Comparison of ENCODE assay signal across 1 cellular context in the genomic region with DNA sequence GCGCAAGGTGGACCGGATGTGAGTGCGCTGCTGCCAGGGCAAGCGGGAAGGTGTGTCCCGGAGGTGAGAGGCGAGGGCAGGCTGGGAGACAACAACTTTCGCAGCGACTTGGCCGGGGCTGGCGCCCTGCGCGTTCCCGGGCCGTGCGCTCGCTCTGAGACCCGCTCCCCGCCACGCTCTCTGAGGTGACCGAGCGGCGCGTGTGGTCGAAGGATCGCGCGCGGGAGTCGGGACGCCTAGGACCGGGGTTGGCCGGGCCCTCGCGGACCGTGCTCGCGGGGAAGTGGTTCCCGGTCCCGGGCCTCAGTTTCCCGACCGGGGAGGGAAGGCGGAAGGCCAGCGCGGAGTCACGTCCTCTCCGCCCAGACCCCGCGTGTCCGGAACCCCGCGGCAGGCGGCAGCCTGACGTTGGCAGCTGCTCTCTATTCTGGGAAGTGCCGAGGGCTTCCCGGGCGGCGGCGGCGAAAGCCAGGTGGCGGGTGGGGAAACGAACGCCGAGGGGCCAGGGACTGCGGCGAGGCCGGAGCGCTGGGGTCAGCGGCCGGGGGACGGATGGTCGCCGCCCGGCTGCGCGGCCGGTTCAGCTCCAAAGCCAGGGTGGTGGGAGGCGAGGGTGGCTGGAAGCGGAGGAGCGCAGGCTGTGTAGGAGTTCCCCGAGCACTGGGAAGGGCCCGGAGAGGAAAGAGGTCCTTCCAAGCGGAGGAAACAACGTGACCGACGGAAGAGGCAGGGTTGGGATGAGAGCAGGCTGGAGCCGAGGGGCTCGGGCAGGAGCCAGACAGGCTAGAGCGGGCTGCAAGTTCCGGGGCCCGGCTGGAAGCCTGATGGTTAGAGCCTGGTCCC.
TF ChIP-seq lines count a peak whose summit lies in the region.

No MANE protein-coding gene starts in this region.

TF ChIP-seq in HepG2, 621 proteins besides CTCF, POLR2A, EP300 and RAD21 (continued from another document and continues in another):
- TF ChIP-seq, protein P1, sequence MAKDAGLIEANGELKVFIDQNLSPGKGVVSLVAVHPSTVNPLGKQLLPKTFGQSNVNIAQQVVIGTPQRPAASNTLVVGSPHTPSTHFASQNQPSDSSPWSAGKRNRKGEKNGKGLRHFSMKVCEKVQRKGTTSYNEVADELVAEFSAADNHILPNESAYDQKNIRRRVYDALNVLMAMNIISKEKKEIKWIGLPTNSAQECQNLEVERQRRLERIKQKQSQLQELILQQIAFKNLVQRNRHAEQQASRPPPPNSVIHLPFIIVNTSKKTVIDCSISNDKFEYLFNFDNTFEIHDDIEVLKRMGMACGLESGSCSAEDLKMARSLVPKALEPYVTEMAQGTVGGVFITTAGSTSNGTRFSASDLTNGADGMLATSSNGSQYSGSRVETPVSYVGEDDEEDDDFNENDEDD (CRISPR knock-in tag; IDR thresholded peaks at IDR 0.05; ENCODE audit: borderline replicate concordance), result peak; percentile 42; the same call in 1 of the 2 replicates
- no peak for TF ChIP-seq SRSF1 (optimal IDR thresholded peaks at IDR 0.05; ENCODE audit: low read depth, low read length)
- TF ChIP-seq, protein P2, sequence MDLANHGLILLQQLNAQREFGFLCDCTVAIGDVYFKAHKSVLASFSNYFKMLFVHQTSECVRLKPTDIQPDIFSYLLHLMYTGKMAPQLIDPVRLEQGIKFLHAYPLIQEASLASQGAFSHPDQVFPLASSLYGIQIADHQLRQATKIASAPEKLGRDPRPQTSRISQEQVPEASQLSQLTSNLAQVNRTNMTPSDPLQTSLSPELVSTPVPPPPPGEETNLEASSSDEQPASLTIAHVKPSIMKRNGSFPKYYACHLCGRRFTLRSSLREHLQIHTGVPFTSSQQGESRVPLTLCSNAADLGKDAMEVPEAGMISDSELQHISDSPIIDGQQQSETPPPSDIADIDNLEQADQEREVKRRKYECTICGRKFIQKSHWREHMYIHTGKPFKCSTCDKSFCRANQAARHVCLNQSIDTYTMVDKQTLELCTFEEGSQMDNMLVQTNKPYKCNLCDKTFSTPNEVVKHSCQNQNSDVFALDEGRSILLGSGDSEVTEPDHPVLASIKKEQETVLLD (CRISPR knock-in tag; IDR thresholded peaks at IDR 0.05; ENCODE audit: low read depth), result 0 out of 2 replicates have a peak, but pooled peaks have one; percentile 19
- no peak for TF ChIP-seq CHD2 (IDR thresholded peaks at IDR 0.05; ENCODE audit: low read depth, low read length)
- no peak for TF ChIP-seq ARNT (IDR thresholded peaks at IDR 0.05)
- TF ChIP-seq, protein P3, sequence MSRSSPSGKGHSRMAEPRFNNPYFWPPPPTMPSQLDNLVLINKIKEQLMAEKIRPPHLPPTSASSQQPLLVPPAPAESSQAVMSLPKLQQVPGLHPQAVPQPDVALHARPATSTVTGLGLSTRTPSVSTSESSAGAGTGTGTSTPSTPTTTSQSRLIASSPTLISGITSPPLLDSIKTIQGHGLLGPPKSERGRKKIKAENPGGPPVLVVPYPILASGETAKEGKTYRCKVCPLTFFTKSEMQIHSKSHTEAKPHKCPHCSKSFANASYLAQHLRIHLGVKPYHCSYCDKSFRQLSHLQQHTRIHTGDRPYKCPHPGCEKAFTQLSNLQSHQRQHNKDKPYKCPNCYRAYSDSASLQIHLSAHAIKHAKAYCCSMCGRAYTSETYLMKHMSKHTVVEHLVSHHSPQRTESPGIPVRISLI (CRISPR knock-in tag; IDR thresholded peaks at IDR 0.05; ENCODE audit: borderline replicate concordance), result 0 out of 2 replicates have a peak, but pooled peaks have one; percentile 10
- no peak for TF ChIP-seq ZNF674 (CRISPR knock-in tag; IDR thresholded peaks at IDR 0.05; ENCODE audit: low read depth)
- TF ChIP-seq TSC22D2 (CRISPR knock-in tag; IDR thresholded peaks at IDR 0.05; ENCODE audit: borderline replicate concordance), result no peak; the same call in 1 of the 2 replicates
- peak; percentile 19; the same call in 1 of the 2 replicates for TF ChIP-seq ETV6 (CRISPR knock-in tag; conservative IDR thresholded peaks at IDR 0.05)
- no peak for TF ChIP-seq PPARG (CRISPR knock-in tag; conservative IDR thresholded peaks at IDR 0.05)
- no peak for TF ChIP-seq HDAC6 (IDR thresholded peaks at IDR 0.05; ENCODE audit: low read depth, low read length)
- no peak for TF ChIP-seq SKI (IDR thresholded peaks at IDR 0.05; ENCODE audit: partially characterized antibody)
- TF ChIP-seq, protein P4, sequence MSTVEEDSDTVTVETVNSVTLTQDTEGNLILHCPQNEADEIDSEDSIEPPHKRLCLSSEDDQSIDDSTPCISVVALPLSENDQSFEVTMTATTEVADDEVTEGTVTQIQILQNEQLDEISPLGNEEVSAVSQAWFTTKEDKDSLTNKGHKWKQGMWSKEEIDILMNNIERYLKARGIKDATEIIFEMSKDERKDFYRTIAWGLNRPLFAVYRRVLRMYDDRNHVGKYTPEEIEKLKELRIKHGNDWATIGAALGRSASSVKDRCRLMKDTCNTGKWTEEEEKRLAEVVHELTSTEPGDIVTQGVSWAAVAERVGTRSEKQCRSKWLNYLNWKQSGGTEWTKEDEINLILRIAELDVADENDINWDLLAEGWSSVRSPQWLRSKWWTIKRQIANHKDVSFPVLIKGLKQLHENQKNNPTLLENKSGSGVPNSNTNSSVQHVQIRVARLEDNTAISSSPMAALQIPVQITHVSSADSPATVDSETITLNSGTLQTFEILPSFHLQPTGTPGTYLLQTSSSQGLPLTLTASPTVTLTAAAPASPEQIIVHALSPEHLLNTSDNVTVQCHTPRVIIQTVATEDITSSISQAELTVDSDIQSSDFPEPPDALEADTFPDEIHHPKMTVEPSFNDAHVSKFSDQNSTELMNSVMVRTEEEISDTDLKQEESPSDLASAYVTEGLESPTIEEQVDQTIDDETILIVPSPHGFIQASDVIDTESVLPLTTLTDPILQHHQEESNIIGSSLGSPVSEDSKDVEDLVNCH (CRISPR knock-in tag; IDR thresholded peaks at IDR 0.05), result no peak
- peak; percentile 83 for TF ChIP-seq ZKSCAN5 (CRISPR knock-in tag; IDR thresholded peaks at IDR 0.05)
- no peak for TF ChIP-seq MIER3 (CRISPR knock-in tag; IDR thresholded peaks at IDR 0.05; ENCODE audit: borderline replicate concordance)
- 0 out of 2 replicates have a peak, but pooled peaks have one; percentile 23 for TF ChIP-seq ZNF543 (CRISPR knock-in tag; IDR thresholded peaks at IDR 0.05)
- TF ChIP-seq NAIF1 (CRISPR knock-in tag; IDR thresholded peaks at IDR 0.05; ENCODE audit: borderline replicate concordance), result no peak
- no peak for TF ChIP-seq SNRNP70 (IDR thresholded peaks at IDR 0.05; ENCODE audit: low read depth, low read length)
- TF ChIP-seq, protein P5, sequence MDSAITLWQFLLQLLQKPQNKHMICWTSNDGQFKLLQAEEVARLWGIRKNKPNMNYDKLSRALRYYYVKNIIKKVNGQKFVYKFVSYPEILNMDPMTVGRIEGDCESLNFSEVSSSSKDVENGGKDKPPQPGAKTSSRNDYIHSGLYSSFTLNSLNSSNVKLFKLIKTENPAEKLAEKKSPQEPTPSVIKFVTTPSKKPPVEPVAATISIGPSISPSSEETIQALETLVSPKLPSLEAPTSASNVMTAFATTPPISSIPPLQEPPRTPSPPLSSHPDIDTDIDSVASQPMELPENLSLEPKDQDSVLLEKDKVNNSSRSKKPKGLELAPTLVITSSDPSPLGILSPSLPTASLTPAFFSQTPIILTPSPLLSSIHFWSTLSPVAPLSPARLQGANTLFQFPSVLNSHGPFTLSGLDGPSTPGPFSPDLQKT (CRISPR knock-in tag; IDR thresholded peaks at IDR 0.05; ENCODE audit: borderline replicate concordance), result peak; percentile 48; the same call in 1 of the 2 replicates
- TF ChIP-seq SRF (IDR thresholded peaks at IDR 0.05; ENCODE audit: low read depth, low read length), result no peak
- no peak for TF ChIP-seq PHB2 (IDR thresholded peaks at IDR 0.05; ENCODE audit: partially characterized antibody)
- TF ChIP-seq ZNF367 (CRISPR knock-in tag; IDR thresholded peaks at IDR 0.05; ENCODE audit: borderline replicate concordance), result no peak
- TF ChIP-seq, protein P6, sequence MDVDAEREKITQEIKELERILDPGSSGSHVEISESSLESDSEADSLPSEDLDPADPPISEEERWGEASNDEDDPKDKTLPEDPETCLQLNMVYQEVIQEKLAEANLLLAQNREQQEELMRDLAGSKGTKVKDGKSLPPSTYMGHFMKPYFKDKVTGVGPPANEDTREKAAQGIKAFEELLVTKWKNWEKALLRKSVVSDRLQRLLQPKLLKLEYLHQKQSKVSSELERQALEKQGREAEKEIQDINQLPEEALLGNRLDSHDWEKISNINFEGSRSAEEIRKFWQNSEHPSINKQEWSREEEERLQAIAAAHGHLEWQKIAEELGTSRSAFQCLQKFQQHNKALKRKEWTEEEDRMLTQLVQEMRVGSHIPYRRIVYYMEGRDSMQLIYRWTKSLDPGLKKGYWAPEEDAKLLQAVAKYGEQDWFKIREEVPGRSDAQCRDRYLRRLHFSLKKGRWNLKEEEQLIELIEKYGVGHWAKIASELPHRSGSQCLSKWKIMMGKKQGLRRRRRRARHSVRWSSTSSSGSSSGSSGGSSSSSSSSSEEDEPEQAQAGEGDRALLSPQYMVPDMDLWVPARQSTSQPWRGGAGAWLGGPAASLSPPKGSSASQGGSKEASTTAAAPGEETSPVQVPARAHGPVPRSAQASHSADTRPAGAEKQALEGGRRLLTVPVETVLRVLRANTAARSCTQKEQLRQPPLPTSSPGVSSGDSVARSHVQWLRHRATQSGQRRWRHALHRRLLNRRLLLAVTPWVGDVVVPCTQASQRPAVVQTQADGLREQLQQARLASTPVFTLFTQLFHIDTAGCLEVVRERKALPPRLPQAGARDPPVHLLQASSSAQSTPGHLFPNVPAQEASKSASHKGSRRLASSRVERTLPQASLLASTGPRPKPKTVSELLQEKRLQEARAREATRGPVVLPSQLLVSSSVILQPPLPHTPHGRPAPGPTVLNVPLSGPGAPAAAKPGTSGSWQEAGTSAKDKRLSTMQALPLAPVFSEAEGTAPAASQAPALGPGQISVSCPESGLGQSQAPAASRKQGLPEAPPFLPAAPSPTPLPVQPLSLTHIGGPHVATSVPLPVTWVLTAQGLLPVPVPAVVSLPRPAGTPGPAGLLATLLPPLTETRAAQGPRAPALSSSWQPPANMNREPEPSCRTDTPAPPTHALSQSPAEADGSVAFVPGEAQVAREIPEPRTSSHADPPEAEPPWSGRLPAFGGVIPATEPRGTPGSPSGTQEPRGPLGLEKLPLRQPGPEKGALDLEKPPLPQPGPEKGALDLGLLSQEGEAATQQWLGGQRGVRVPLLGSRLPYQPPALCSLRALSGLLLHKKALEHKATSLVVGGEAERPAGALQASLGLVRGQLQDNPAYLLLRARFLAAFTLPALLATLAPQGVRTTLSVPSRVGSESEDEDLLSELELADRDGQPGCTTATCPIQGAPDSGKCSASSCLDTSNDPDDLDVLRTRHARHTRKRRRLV (CRISPR knock-in tag; IDR thresholded peaks at IDR 0.05), result no peak
- TF ChIP-seq THYN1 (CRISPR knock-in tag; IDR thresholded peaks at IDR 0.05; ENCODE audit: borderline replicate concordance, low read depth), result no peak
- TF ChIP-seq MYC (CRISPR knock-in tag; IDR thresholded peaks at IDR 0.05; ENCODE audit: borderline replicate concordance), result peak; percentile 43
- no peak for TF ChIP-seq ATM (IDR thresholded peaks at IDR 0.05; ENCODE audit: borderline replicate concordance)
- no peak; the same call in 1 of the 2 replicates for TF ChIP-seq ZNF616 (CRISPR knock-in tag; IDR thresholded peaks at IDR 0.05; ENCODE audit: low read depth)
- TF ChIP-seq, protein P7, sequence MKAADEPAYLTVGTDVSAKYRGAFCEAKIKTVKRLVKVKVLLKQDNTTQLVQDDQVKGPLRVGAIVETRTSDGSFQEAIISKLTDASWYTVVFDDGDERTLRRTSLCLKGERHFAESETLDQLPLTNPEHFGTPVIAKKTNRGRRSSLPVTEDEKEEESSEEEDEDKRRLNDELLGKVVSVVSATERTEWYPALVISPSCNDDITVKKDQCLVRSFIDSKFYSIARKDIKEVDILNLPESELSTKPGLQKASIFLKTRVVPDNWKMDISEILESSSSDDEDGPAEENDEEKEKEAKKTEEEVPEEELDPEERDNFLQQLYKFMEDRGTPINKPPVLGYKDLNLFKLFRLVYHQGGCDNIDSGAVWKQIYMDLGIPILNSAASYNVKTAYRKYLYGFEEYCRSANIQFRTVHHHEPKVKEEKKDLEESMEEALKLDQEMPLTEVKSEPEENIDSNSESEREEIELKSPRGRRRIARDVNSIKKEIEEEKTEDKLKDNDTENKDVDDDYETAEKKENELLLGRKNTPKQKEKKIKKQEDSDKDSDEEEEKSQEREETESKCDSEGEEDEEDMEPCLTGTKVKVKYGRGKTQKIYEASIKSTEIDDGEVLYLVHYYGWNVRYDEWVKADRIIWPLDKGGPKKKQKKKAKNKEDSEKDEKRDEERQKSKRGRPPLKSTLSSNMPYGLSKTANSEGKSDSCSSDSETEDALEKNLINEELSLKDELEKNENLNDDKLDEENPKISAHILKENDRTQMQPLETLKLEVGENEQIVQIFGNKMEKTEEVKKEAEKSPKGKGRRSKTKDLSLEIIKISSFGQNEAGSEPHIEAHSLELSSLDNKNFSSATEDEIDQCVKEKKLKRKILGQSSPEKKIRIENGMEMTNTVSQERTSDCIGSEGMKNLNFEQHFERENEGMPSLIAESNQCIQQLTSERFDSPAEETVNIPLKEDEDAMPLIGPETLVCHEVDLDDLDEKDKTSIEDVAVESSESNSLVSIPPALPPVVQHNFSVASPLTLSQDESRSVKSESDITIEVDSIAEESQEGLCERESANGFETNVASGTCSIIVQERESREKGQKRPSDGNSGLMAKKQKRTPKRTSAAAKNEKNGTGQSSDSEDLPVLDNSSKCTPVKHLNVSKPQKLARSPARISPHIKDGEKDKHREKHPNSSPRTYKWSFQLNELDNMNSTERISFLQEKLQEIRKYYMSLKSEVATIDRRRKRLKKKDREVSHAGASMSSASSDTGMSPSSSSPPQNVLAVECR (CRISPR knock-in tag; IDR thresholded peaks at IDR 0.05; ENCODE audit: borderline replicate concordance), result peak; percentile 79
- TF ChIP-seq GTF3A (CRISPR knock-in tag; conservative IDR thresholded peaks at IDR 0.05), result no peak
- TF ChIP-seq MAZ (IDR thresholded peaks at IDR 0.05; ENCODE audit: borderline replicate concordance, low read depth, low read length), result no peak; the same call in 1 of the 2 replicates
- TF ChIP-seq MAZ (CRISPR knock-in tag; IDR thresholded peaks at IDR 0.05; ENCODE audit: low read depth), result no peak; the same call in 1 of the 2 replicates
- no peak for TF ChIP-seq ZNF761 (CRISPR knock-in tag; conservative IDR thresholded peaks at IDR 0.05)
- no peak for TF ChIP-seq SIX1 (CRISPR knock-in tag; IDR thresholded peaks at IDR 0.05; ENCODE audit: borderline replicate concordance)
- TF ChIP-seq, protein P8, sequence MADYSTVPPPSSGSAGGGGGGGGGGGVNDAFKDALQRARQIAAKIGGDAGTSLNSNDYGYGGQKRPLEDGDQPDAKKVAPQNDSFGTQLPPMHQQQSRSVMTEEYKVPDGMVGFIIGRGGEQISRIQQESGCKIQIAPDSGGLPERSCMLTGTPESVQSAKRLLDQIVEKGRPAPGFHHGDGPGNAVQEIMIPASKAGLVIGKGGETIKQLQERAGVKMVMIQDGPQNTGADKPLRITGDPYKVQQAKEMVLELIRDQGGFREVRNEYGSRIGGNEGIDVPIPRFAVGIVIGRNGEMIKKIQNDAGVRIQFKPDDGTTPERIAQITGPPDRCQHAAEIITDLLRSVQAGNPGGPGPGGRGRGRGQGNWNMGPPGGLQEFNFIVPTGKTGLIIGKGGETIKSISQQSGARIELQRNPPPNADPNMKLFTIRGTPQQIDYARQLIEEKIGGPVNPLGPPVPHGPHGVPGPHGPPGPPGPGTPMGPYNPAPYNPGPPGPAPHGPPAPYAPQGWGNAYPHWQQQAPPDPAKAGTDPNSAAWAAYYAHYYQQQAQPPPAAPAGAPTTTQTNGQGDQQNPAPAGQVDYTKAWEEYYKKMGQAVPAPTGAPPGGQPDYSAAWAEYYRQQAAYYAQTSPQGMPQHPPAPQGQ (CRISPR knock-in tag; IDR thresholded peaks at IDR 0.05; ENCODE audit: borderline replicate concordance), result no peak
- no peak for TF ChIP-seq NR3C1 (CRISPR knock-in tag; IDR thresholded peaks at IDR 0.05)
- TF ChIP-seq ZNF20 (CRISPR knock-in tag; IDR thresholded peaks at IDR 0.05), result no peak
- no peak for TF ChIP-seq NFE2 (CRISPR knock-in tag; IDR thresholded peaks at IDR 0.05)
- TF ChIP-seq HMG20A (CRISPR knock-in tag; IDR thresholded peaks at IDR 0.05; ENCODE audit: borderline replicate concordance), result no peak
- no peak for TF ChIP-seq FOXP1 (IDR thresholded peaks at IDR 0.05)
- no peak for TF ChIP-seq FOXP1 (CRISPR knock-in tag; IDR thresholded peaks at IDR 0.05)
